In the genomic region with DNA sequence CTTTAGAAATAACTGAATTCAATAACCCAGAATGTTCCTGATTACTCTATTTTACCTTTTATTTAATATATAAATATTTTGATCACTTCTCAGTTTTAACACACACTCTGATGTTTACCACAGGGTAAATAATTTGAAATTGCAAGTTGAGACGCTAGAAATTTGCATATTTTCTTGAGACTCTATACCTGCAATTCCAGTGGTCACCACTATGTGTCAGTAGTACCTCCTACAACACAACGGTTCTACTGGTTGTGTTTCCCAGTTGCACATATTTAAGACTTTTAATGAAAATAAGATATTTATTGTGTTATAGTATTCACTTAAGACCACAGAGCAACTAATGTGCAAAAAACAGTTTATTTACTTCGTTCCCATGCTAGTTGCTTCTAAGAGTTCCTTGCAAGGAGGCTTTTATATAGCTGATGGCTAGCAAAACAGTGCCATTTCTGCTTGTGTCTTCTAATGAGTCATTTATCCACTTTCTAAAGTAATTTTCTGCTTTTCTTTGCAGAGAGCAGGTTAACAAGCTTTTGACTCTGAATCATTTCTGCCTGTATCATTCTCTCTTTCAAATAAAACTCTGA, we compare ENCODE assay signal across 10 cellular contexts.
DNase-seq lines count a peak whose midpoint lies in the region; ATAC-seq, FAIRE-seq and TF ChIP-seq lines count a peak whose summit lies in the region.
"Had no signal": no experiment of that assay in that cellular context is flagged by ENCODE, and none has a peak within 500 bp of the region (broad histone marks: within the 10 kb centered on the region; RNA-seq: fewer than 3 reads in every experiment).

No MANE protein-coding gene starts in this region.

- DNase-seq in AML-193 (lab: John Stamatoyannopoulos, UW) (peak; percentile 25 to 28), WTC11 (ENCODE audit: low spot score) (no peak), HepG2 (ENCODE audit: low spot score) (peak; percentile 9), activated T-cell treated with anti-CD3 and anti-CD28 coated beads for 4 hours (no peak), NCI-H2029 (lab: John Stamatoyannopoulos, UW) (no peak)
- DNase-seq: stimulated activated CD4-positive, alpha-beta T cell treated with anti-CD3 and anti-CD28 coated beads, Interleukin-12 subunit alpha, Interleukin-12 subunit beta, amount 100 ng/mL, for 4 hours had no signal

- TF ChIP-seq EP300 in HepG2 (IDR thresholded peaks at IDR 0.05; ENCODE audit: low read depth in 2 of 2, low read length in 2 of 2) (no peak), HepG2 (CRISPR knock-in tag; IDR thresholded peaks at IDR 0.05; ENCODE audit: borderline replicate concordance) (no peak)

- in situ Hi-C loops in HepG2 (cut with HindIII; ENCODE audit: extremely low pct_ligation_motif_present, low pct_unique_long_range_greater_than_20kb): no loop called here

- H2AFZ ChIP-seq in HepG2 (ENCODE audit: low read length): no peak overlapping the region

- H3K27ac ChIP-seq in HEK293 (ENCODE audit: extremely low read depth, low read depth, low read length) (no peak overlapping the region), HepG2 (ENCODE audit: extremely low read length, insufficient read depth, low read length) (no peak overlapping the region)

- no peaks in the 10 kb centered on the region for H3K9me3 Mint-ChIP-seq in WTC11
- H3K9me3 Mint-ChIP-seq: activated T-helper 1 cell treated with anti-CD3 and anti-CD28 coated beads, Interleukin-12 subunit alpha, Interleukin-12 subunit beta, Interleukin-2, Interleukin-4 antibody, amounts not matched to agents 30 ng/mL and 10 ng/mL and 1 ng/mL, durations not matched to agents 14 hours and 24 hours and 36 hours had no signal

- H3K36me3 ChIP-seq in HEK293 (ENCODE audit: control insufficient read depth in 2 of 2, insufficient read depth in 1 of 2, low read length in 2 of 2) (no peaks in the 10 kb centered on the region), HepG2 (replicated peaks in 1 of 2; ENCODE audit: control insufficient read depth in 1 of 2, insufficient read depth in 2 of 2, low read length in 2 of 2) (peaks cover 3 to 5% of the 10 kb centered on the region in 2 experiments; a peak in 2 of 5 replicates)

- peaks cover 9% of the 10 kb centered on the region for H3K4me1 Mint-ChIP-seq in WTC11

- H4K20me1 ChIP-seq in HepG2 (ENCODE audit: insufficient read depth, low read length): no peaks in the 10 kb centered on the region

- H3K4me3 ChIP-seq in HEK293 (ENCODE audit: low read depth, low read length): no peak overlapping the region
- no peak overlapping the region for H3K4me3 ChIP-seq in HepG2 (replicated peaks in 1 of 3; ENCODE audit: insufficient read depth in 1 of 3, low read depth in 2 of 3, low read length in 3 of 3)

- no peaks in the 10 kb centered on the region; a peak in 1 of 5 replicates for H3K27me3 ChIP-seq in HepG2 (ENCODE audit: control insufficient read depth in 1 of 2, insufficient read depth in 2 of 2, low read length in 2 of 2)

- no peaks in the 10 kb centered on the region for H3K36me3 Mint-ChIP-seq in WTC11

- H3K4me3 Mint-ChIP-seq in WTC11: no peak overlapping the region
- H3K4me3 Mint-ChIP-seq: activated T-helper 1 cell treated with anti-CD3 and anti-CD28 coated beads, Interleukin-12 subunit alpha, Interleukin-12 subunit beta, Interleukin-2, Interleukin-4 antibody, amounts not matched to agents 30 ng/mL and 10 ng/mL and 1 ng/mL, durations not matched to agents 14 hours and 24 hours and 36 hours had no signal

- H3K27ac Mint-ChIP-seq in WTC11: no peak overlapping the region
- H3K27ac Mint-ChIP-seq: activated T-helper 1 cell treated with anti-CD3 and anti-CD28 coated beads, Interleukin-12 subunit alpha, Interleukin-12 subunit beta, Interleukin-2, Interleukin-4 antibody, amounts not matched to agents 30 ng/mL and 10 ng/mL and 1 ng/mL, durations not matched to agents 14 hours and 24 hours and 36 hours had no signal

- no peak overlapping the region for H3K9ac ChIP-seq in HepG2 (ENCODE audit: insufficient read depth, low read depth, low read length)

- no TSS peak for BruUV-seq in HepG2 (replicated peaks; lab: Mats Ljungman, UMichigan)

- WGBS in HepG2 (ENCODE audit: low lambda C conversion rate): 64% methylated on average over 3 of the region's 3 CpGs

- ATAC-seq in WTC11 (no peak), HepG2 (no peak), HG03378 (IDR thresholded peaks at IDR 0.05; ENCODE audit: unreplicated experiment) (no peak), HG02642 (IDR thresholded peaks at IDR 0.05; ENCODE audit: poor library complexity, unreplicated experiment) (no peak)

- TF ChIP-seq RAD21 in HepG2 (CRISPR knock-in tag; IDR thresholded peaks at IDR 0.05): no peak

- no peak overlapping the region for H3K4me2 ChIP-seq in HepG2 (ENCODE audit: low read depth, low read length)

- H3K79me2 ChIP-seq in HepG2 (ENCODE audit: insufficient read depth, low read length): no peaks in the 10 kb centered on the region

- POLR2A ChIA-PET in HEK293 (lab: Yijun Ruan, JAX) (no interaction called here), WTC11 (lab: Charles Lee) (no interaction called here), HepG2 (lab: Yijun Ruan, JAX) (no interaction called here)

- intact Hi-C loops in HepG2 (cut with micrococcal nuclease; ENCODE audit: unreplicated experiment): loop anchor here (10.0 kb wide), 1 partner anchor 501 kb away; no protein-coding TSS in a partner anchor

- FAIRE-seq in HepG2 (lab: Jason Lieb, UNC): peak; percentile 15

- TF ChIP-seq CTCF in HEK293 (tag by site-specific recombination; IDR thresholded peaks at IDR 0.05) (no peak), WTC11 (IDR thresholded peaks at IDR 0.05) (peak; percentile 80), HepG2 (CRISPR knock-in tag; IDR thresholded peaks at IDR 0.05) (peak; percentile 65)

- no peaks in the 10 kb centered on the region for H3K27me3 Mint-ChIP-seq in WTC11 (ENCODE audit: low read depth)

- no peaks in the 10 kb centered on the region for H3K4me1 ChIP-seq in HEK293 (ENCODE audit: control insufficient read depth, insufficient read depth, low read length)
- H3K4me1 ChIP-seq in HepG2 (ENCODE audit: insufficient read depth, low read length): no peaks in the 10 kb centered on the region

- H3K9me3 ChIP-seq in HEK293 (ENCODE audit: control insufficient read depth, insufficient read depth, low read depth, low read length) (no peaks in the 10 kb centered on the region), HepG2 (ENCODE audit: low read length) (no peaks in the 10 kb centered on the region)

- TF ChIP-seq POLR2A in HepG2 (IDR thresholded peaks at IDR 0.05; ENCODE audit: insufficient read depth in 1 of 2, low read depth in 2 of 2, low read length in 2 of 2): no peak

- CTCF ChIA-PET in HEK293 (lab: Yijun Ruan, JAX): interaction anchor here (0.6 kb wide), 1 partner anchor 25 kb away, joined by 3 read pairs; no protein-coding TSS in a partner anchor
- CTCF ChIA-PET in WTC11 (lab: Charles Lee): no interaction called here
- CTCF ChIA-PET in HepG2 (lab: Yijun Ruan, JAX; ENCODE audit: low intra/inter-chr PET ratio, low total read pairs): interaction anchor here (1.3 to 1.4 kb wide), 2 partner anchors 387 to 404 kb away, joined by 4 to 8 read pairs; no protein-coding TSS in a partner anchor

TF ChIP-seq in HEK293, 187 proteins besides CTCF, POLR2A, EP300 and RAD21:
- TF ChIP-seq ZNF433 (tag by site-specific recombination; IDR thresholded peaks at IDR 0.05; ENCODE audit: low read depth): no peak
- TF ChIP-seq ZNF354C (tag by site-specific recombination; IDR thresholded peaks at IDR 0.05; ENCODE audit: borderline replicate concordance, low read depth): no peak
- TF ChIP-seq SETDB1 (IDR thresholded peaks at IDR 0.05; ENCODE audit: insufficient read length, low read length): peak; percentile 39
TF ChIP-seq in HEK293: peak in this region for 1.

TF ChIP-seq in WTC11, 78 proteins besides CTCF, POLR2A, EP300 and RAD21 (continues in another document):
- TF ChIP-seq, protein P1, sequence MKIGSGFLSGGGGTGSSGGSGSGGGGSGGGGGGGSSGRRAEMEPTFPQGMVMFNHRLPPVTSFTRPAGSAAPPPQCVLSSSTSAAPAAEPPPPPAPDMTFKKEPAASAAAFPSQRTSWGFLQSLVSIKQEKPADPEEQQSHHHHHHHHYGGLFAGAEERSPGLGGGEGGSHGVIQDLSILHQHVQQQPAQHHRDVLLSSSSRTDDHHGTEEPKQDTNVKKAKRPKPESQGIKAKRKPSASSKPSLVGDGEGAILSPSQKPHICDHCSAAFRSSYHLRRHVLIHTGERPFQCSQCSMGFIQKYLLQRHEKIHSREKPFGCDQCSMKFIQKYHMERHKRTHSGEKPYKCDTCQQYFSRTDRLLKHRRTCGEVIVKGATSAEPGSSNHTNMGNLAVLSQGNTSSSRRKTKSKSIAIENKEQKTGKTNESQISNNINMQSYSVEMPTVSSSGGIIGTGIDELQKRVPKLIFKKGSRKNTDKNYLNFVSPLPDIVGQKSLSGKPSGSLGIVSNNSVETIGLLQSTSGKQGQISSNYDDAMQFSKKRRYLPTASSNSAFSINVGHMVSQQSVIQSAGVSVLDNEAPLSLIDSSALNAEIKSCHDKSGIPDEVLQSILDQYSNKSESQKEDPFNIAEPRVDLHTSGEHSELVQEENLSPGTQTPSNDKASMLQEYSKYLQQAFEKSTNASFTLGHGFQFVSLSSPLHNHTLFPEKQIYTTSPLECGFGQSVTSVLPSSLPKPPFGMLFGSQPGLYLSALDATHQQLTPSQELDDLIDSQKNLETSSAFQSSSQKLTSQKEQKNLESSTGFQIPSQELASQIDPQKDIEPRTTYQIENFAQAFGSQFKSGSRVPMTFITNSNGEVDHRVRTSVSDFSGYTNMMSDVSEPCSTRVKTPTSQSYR (CRISPR knock-in tag; IDR thresholded peaks at IDR 0.05): no peak
- TF ChIP-seq CREB1 (CRISPR knock-in tag; IDR thresholded peaks at IDR 0.05): no peak

TF ChIP-seq in HepG2, 621 proteins besides CTCF, POLR2A, EP300 and RAD21 (continues in another document):
- TF ChIP-seq ZBTB7A (CRISPR knock-in tag; IDR thresholded peaks at IDR 0.05) (no peak), RXRB (CRISPR knock-in tag; IDR thresholded peaks at IDR 0.05; ENCODE audit: borderline replicate concordance) (no peak)

Comparison
In these comparisons a context has a peak if more than half of its experiments do, and no peak if none do; other contexts are left out.
1. DNase-seq: peak in AML-193 (2 of 2) and HepG2 (single experiment); none in WTC11 (single experiment), activated T-cell treated with anti-CD3 and anti-CD28 coated beads for 4 hours (single experiment) and NCI-H2029 (single experiment).